Comparison of ENCODE assay signal across 33 cellular contexts in genomic region chr7:18004372-18004771, GRCh38. TPM values are rescaled to one million over a fixed set of nuclear protein-coding genes. Genes with fewer than 3 reads are reported as not detected.
"Had no signal": no experiment of that assay in that cellular context is flagged by ENCODE, and none has a peak within 500 bp of the region (broad histone marks: within the 10 kb centered on the region; RNA-seq: fewer than 3 reads in every experiment).

No MANE protein-coding gene starts in this region.

- H3K4me3 Mint-ChIP-seq: activated CD4-positive, alpha-beta T cell treated with anti-CD3 and anti-CD28 coated beads, Interleukin-2, amount 10 ng/mL, durations not matched to agents 7 days and 5 days; activated CD8-positive, alpha-beta memory T cell treated with anti-CD3 and anti-CD28 coated beads, Interleukin-2, amount 10 ng/mL, durations not matched to agents 7 days and 5 days; activated CD8-positive, alpha-beta T cell treated with anti-CD3 and anti-CD28 coated beads for 36 hours; activated naive CD8-positive, alpha-beta T cell treated with anti-CD3 and anti-CD28 coated beads, Interleukin-2, amount 50 U/mL, for 24 hours; brain; effector memory CD8-positive, alpha-beta T cell; memory B cell; naive thymus-derived CD4-positive, alpha-beta T cell; neural crest cell; stimulated activated effector memory CD8-positive, alpha-beta T cell treated with anti-CD3 and anti-CD28 coated beads, Interleukin-12 subunit alpha, Interleukin-12 subunit beta, amount 100 ng/mL, for 72 hours; T-helper 17 cell had no signal

- H3K36me3 Mint-ChIP-seq: activated CD8-positive, alpha-beta memory T cell treated with anti-CD3 and anti-CD28 coated beads, Interleukin-2, amount 10 ng/mL, durations not matched to agents 7 days and 5 days; brain; memory B cell; naive thymus-derived CD4-positive, alpha-beta T cell; stimulated activated effector memory CD8-positive, alpha-beta T cell treated with anti-CD3 and anti-CD28 coated beads, Interleukin-12 subunit alpha, Interleukin-12 subunit beta, amount 100 ng/mL, for 72 hours had no signal

- FAIRE-seq: colon, endothelial cell of umbilical vein, keratinocyte had no signal

- DNase-seq: activated CD4-positive, alpha-beta T cell treated with anti-CD3 and anti-CD28 coated beads, Interleukin-2, amount 10 ng/mL, durations not matched to agents 7 days and 5 days; activated CD8-positive, alpha-beta memory T cell treated with anti-CD3 and anti-CD28 coated beads, Interleukin-2, amount 10 ng/mL, durations not matched to agents 7 days and 5 days; activated CD8-positive, alpha-beta T cell treated with anti-CD3 and anti-CD28 coated beads for 36 hours; activated gamma-delta T cell; activated naive CD4-positive, alpha-beta T cell treated with anti-CD3 and anti-CD28 coated beads, Interleukin-2, amount 50 U/mL, for 16 hours; activated naive CD8-positive, alpha-beta T cell treated with anti-CD3 and anti-CD28 coated beads, Interleukin-2, amount 50 U/mL, for 24 hours; activated T-cell treated with anti-CD3 and anti-CD28 coated beads for 4 hours; anterior cingulate cortex; caudate nucleus; dorsolateral prefrontal cortex; effector memory CD8-positive, alpha-beta T cell; heart left ventricle; left colon; naive thymus-derived CD4-positive, alpha-beta T cell; retina; stimulated activated CD4-positive, alpha-beta T cell treated with anti-CD3 and anti-CD28 coated beads, Interleukin-1b, Interleukin-23, amount 100 ng/mL, for 48 hours; stomach; SW 1271; T-helper 17 cell had no signal

- ATAC-seq: activated CD8-positive, alpha-beta memory T cell treated with anti-CD3 and anti-CD28 coated beads, Interleukin-2, amount 10 ng/mL, durations not matched to agents 7 days and 5 days; activated CD8-positive, alpha-beta T cell treated with anti-CD3 and anti-CD28 coated beads for 36 hours; activated naive CD8-positive, alpha-beta T cell treated with anti-CD3 and anti-CD28 coated beads, Interleukin-2, amount 50 U/mL, for 24 hours; effector memory CD8-positive, alpha-beta T cell; esophagus mucosa; heart left ventricle; left colon; naive thymus-derived CD4-positive, alpha-beta T cell; stimulated activated effector memory CD8-positive, alpha-beta T cell treated with anti-CD3 and anti-CD28 coated beads, Interleukin-12 subunit alpha, Interleukin-12 subunit beta, amount 100 ng/mL, for 72 hours; T-helper 17 cell had no signal

- H3K4me3 ChIP-seq: dorsolateral prefrontal cortex, heart left ventricle, stomach, suprapubic skin, tibial nerve had no signal

- H3K9me3 ChIP-seq: suprapubic skin had no signal

- H3K9me3 Mint-ChIP-seq: activated CD4-positive, alpha-beta T cell treated with anti-CD3 and anti-CD28 coated beads, Interleukin-2, amount 10 ng/mL, durations not matched to agents 7 days and 5 days; activated CD8-positive, alpha-beta T cell treated with anti-CD3 and anti-CD28 coated beads for 36 hours; memory B cell; stimulated activated effector memory CD8-positive, alpha-beta T cell treated with anti-CD3 and anti-CD28 coated beads, Interleukin-12 subunit alpha, Interleukin-12 subunit beta, amount 100 ng/mL, for 72 hours had no signal

- H3K36me3 ChIP-seq: heart left ventricle, stomach, suprapubic skin, tibial nerve had no signal

- H3K27me3 Mint-ChIP-seq: activated CD4-positive, alpha-beta T cell treated with anti-CD3 and anti-CD28 coated beads, Interleukin-2, amount 10 ng/mL, durations not matched to agents 7 days and 5 days; progenitor cell of endocrine pancreas had no signal

- H3K4me1 Mint-ChIP-seq: activated CD4-positive, alpha-beta T cell treated with anti-CD3 and anti-CD28 coated beads, Interleukin-2, amount 10 ng/mL, durations not matched to agents 7 days and 5 days; activated CD8-positive, alpha-beta memory T cell treated with anti-CD3 and anti-CD28 coated beads, Interleukin-2, amount 10 ng/mL, durations not matched to agents 7 days and 5 days; activated naive CD8-positive, alpha-beta T cell treated with anti-CD3 and anti-CD28 coated beads, Interleukin-2, amount 50 U/mL, for 24 hours; naive thymus-derived CD4-positive, alpha-beta T cell; neural crest cell; stimulated activated effector memory CD8-positive, alpha-beta T cell treated with anti-CD3 and anti-CD28 coated beads, Interleukin-12 subunit alpha, Interleukin-12 subunit beta, amount 100 ng/mL, for 72 hours; T-helper 17 cell had no signal

- H3K27ac ChIP-seq: dorsolateral prefrontal cortex, heart left ventricle, stomach, suprapubic skin had no signal

- H3K27me3 ChIP-seq: dorsolateral prefrontal cortex, heart left ventricle, stomach, suprapubic skin, tibial nerve had no signal

- H3K4me1 ChIP-seq: heart left ventricle, stomach, suprapubic skin, tibial nerve had no signal

- H3K27ac Mint-ChIP-seq: activated CD4-positive, alpha-beta T cell treated with anti-CD3 and anti-CD28 coated beads, Interleukin-2, amount 10 ng/mL, durations not matched to agents 7 days and 5 days; activated CD8-positive, alpha-beta memory T cell treated with anti-CD3 and anti-CD28 coated beads, Interleukin-2, amount 10 ng/mL, durations not matched to agents 7 days and 5 days; activated CD8-positive, alpha-beta T cell treated with anti-CD3 and anti-CD28 coated beads for 36 hours; activated naive CD8-positive, alpha-beta T cell treated with anti-CD3 and anti-CD28 coated beads, Interleukin-2, amount 50 U/mL, for 24 hours; effector memory CD8-positive, alpha-beta T cell; memory B cell; naive thymus-derived CD4-positive, alpha-beta T cell; stimulated activated effector memory CD8-positive, alpha-beta T cell treated with anti-CD3 and anti-CD28 coated beads, Interleukin-12 subunit alpha, Interleukin-12 subunit beta, amount 100 ng/mL, for 72 hours; T-helper 17 cell had no signal

RNA-seq across cellular contexts. Expression of gene PRPS1L1, which starts 23.3 kb away (rescaled TPM):
- total RNA-seq: activated CD4-positive, alpha-beta T cell treated with anti-CD3 and anti-CD28 coated beads, Interleukin-2, amount 10 ng/mL, durations not matched to agents 7 days and 5 days; activated CD8-positive, alpha-beta memory T cell treated with anti-CD3 and anti-CD28 coated beads, Interleukin-2, amount 10 ng/mL, durations not matched to agents 7 days and 5 days; activated CD8-positive, alpha-beta T cell treated with anti-CD3 and anti-CD28 coated beads for 36 hours; endothelial cell of umbilical vein; esophagus mucosa; heart left ventricle; left colon; lower leg skin; naive thymus-derived CD4-positive, alpha-beta T cell; neural crest cell; omental fat pad; progenitor cell of endocrine pancreas; stomach; T-helper 17 cell; tibial nerve; urinary bladder had no signal
- polyA plus RNA-seq: endothelial cell of umbilical vein; heart left ventricle; keratinocyte; naive thymus-derived CD4-positive, alpha-beta T cell; stomach; urinary bladder had no signal
